8 cellular contexts compared by ENCODE assay signal in the genomic region with DNA sequence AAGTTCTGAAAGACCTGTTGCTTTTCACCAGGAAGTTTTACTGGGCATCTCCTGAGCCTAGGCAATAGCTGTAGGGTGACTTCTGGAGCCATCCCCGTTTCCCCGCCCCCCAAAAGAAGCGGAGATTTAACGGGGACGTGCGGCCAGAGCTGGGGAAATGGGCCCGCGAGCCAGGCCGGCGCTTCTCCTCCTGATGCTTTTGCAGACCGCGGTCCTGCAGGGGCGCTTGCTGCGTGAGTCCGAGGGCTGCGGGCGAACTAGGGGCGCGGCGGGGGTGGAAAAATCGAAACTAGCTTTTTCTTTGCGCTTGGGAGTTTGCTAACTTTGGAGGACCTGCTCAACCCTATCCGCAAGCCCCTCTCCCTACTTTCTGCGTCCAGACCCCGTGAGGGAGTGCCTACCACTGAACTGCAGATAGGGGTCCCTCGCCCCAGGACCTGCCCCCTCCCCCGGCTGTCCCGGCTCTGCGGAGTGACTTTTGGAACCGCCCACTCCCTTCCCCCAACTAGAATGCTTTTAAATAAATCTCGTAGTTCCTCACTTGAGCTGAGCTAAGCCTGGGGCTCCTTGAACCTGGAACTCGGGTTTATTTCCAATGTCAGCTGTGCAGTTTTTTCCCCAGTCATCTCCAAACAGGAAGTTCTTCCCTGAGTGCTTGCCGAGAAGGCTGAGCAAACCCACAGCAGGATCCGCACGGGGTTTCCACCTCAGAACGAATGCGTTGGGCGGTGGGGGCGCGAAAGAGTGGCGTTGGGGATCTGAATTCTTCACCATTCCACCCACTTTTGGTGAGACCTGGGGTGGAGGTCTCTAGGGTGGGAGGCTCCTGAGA. TPM values are rescaled to one million over a fixed set of nuclear protein-coding genes. Genes with fewer than 3 reads are reported as not detected.
DNase-seq lines count a peak whose midpoint lies in the region; ATAC-seq, FAIRE-seq and TF ChIP-seq lines count a peak whose summit lies in the region.

Gene HFE (plus strand): TSS at position 146 of the 832 bp plus-strand sequence. CDS start 12 bp downstream, at position 158.

- H3K27ac ChIP-seq in H9 (ENCODE audit: insufficient read length, low read depth, low read length), result no peak within 1 kb of the TSS
- H3K27ac ChIP-seq in kidney (ENCODE audit: low read depth in 2 of 2, low read length in 2 of 2), result peak within 1 kb of the TSS; percentile 77 to 86
- peak within 1 kb of the TSS; percentile 44 for H3K27ac ChIP-seq in smooth muscle cell (ENCODE audit: low read depth)

- H4K91ac ChIP-seq in H9 (ENCODE audit: insufficient read length, low read depth, low read length), result no peak within 1 kb of the TSS

- H3K36me3 ChIP-seq in kidney (ENCODE audit: control insufficient read depth in 1 of 2, insufficient read depth in 2 of 2, low read length in 2 of 2) (no peaks in the 10 kb centered on the region), smooth muscle cell (ENCODE audit: low read depth) (no peaks in the 10 kb centered on the region)

- no peaks in the 10 kb centered on the region for H3F3A ChIP-seq in smooth muscle cell (ENCODE audit: low read depth)

- H2AFZ ChIP-seq in H9 (ENCODE audit: low read length) (peak within 1 kb of the TSS; percentile 57), smooth muscle cell (ENCODE audit: low read depth) (peak within 1 kb of the TSS; percentile 98)

- TF ChIP-seq CTCF in AG10803 (conservative IDR thresholded peaks at IDR 0.05; ENCODE audit: low read length), result peak; percentile 18; the same call in 1 of the 2 replicates
- peak; percentile 35; the same call in 1 of the 3 replicates for TF ChIP-seq CTCF in H9 (conservative IDR thresholded peaks at IDR 0.05)
- TF ChIP-seq CTCF in kidney (IDR thresholded peaks at IDR 0.05; ENCODE audit: borderline replicate concordance, extremely low read depth, insufficient read depth), result no peak
- no peak for TF ChIP-seq CTCF in smooth muscle cell (IDR thresholded peaks at IDR 0.05; ENCODE audit: borderline replicate concordance, insufficient read depth, poor library complexity, severe bottlenecking)

- H3K27ac Mint-ChIP-seq in H9, result peak within 1 kb of the TSS in 2 of 3 experiments; percentile 36 to 68; a peak in 2 of 7 replicates

- H3K9ac ChIP-seq in H9 (ENCODE audit: extremely low read depth, insufficient read length, low read length) (peak within 1 kb of the TSS; percentile 41), kidney (ENCODE audit: low read length in 2 of 2) (peak within 1 kb of the TSS; percentile 77 to 90), smooth muscle cell (ENCODE audit: low read depth) (peak within 1 kb of the TSS; percentile 66)

- peak within 1 kb of the TSS; percentile 81 to 84 for H3K4me3 Mint-ChIP-seq in H9

- no peak within 1 kb of the TSS for H2BK12ac ChIP-seq in H9 (ENCODE audit: insufficient read length, low read depth, low read length)

- peaks cover 9% of the 10 kb centered on the region for H3K23me2 ChIP-seq in H9 (ENCODE audit: insufficient read length, low read depth, low read length, poor library complexity, severe bottlenecking)

- H3K14ac ChIP-seq in H9 (ENCODE audit: insufficient read depth, low read length), result peak within 1 kb of the TSS; percentile 24; the same call in 1 of the 2 replicates

- H3K4me3 ChIP-seq in AG10803 (ENCODE audit: low read length) (peak within 1 kb of the TSS; percentile 80), kidney (ENCODE audit: low read length in 2 of 2) (peak within 1 kb of the TSS; percentile 85 to 86), smooth muscle cell (peak within 1 kb of the TSS; percentile 73)

- WGBS in H9 (ENCODE audit: extremely low coverage, insufficient read length, low lambda C conversion rate), result no CpG with 5 or more reads among the region's 41 CpGs
- 4% methylated on average over 33 of the region's 41 CpGs for WGBS in smooth muscle cell (ENCODE audit: low lambda C conversion rate)

- no peaks in the 10 kb centered on the region for H3K79me1 ChIP-seq in H9 (ENCODE audit: insufficient read depth, low read depth, low read length, poor library complexity, severe bottlenecking)

- H3K9me3 ChIP-seq in H9 (ENCODE audit: control insufficient read depth, low read depth, low read length), result no peaks in the 10 kb centered on the region
- H3K9me3 ChIP-seq in kidney (ENCODE audit: control insufficient read depth in 1 of 2, low read length in 2 of 2), result no peaks in the 10 kb centered on the region
- H3K9me3 ChIP-seq in smooth muscle cell (replicated peaks; ENCODE audit: low read depth), result no peaks in the 10 kb centered on the region

- H3K79me2 ChIP-seq in H9 (ENCODE audit: insufficient read depth, low read length) (no peaks in the 10 kb centered on the region), smooth muscle cell (ENCODE audit: low read depth) (no peaks in the 10 kb centered on the region)

- peaks cover 18 to 20% of the 10 kb centered on the region in 2 experiments for H3K4me1 Mint-ChIP-seq in H9

- intact Hi-C loops in kidney (cut with DNase I), result no loop called here

- H3K4ac ChIP-seq in H9 (ENCODE audit: low read depth, low read length), result no peak within 1 kb of the TSS

- H3K56ac ChIP-seq in H9 (ENCODE audit: insufficient read length, low read depth, low read length), result no peak within 1 kb of the TSS

- H3K4me2 ChIP-seq in H9 (ENCODE audit: insufficient read depth, insufficient read length, low read length) (peak within 1 kb of the TSS; percentile 89), smooth muscle cell (peak within 1 kb of the TSS; percentile 91)

- H3K23ac ChIP-seq in H9 (ENCODE audit: insufficient read length, low read depth, low read length), result no peak within 1 kb of the TSS

- no peak within 1 kb of the TSS for H2AK5ac ChIP-seq in H9 (ENCODE audit: insufficient read length, low read length)

- FAIRE-seq in kidney (lab: Jason Lieb, UNC), result no peak

- H3K36me3 Mint-ChIP-seq in H9 (ENCODE audit: insufficient read depth in 1 of 3, low read depth in 3 of 3), result peaks cover 0 to 3% (median 1%) of the 10 kb centered on the region in 3 experiments; a peak in 1 of 7 replicates

- H3K27me3 Mint-ChIP-seq in H9 (ENCODE audit: low read depth), result no peaks in the 10 kb centered on the region; the same call in none of the 2 replicates

- no peak within 1 kb of the TSS; the same call in 1 of the 2 replicates for H2BK15ac ChIP-seq in H9 (ENCODE audit: low read depth, low read length)

- peaks cover 0 to 4% of the 10 kb centered on the region in 2 experiments; a peak in 3 of 5 replicates for H3K9me3 Mint-ChIP-seq in H9

- no peak within 1 kb of the TSS for H2BK5ac ChIP-seq in H9 (ENCODE audit: insufficient read length, low read length)

- H2BK20ac ChIP-seq in H9 (ENCODE audit: low read depth, low read length, poor library complexity, severe bottlenecking), result no peak within 1 kb of the TSS

- H4K8ac ChIP-seq in H9 (replicated peaks; ENCODE audit: insufficient read length, low read depth, low read length), result no peak within 1 kb of the TSS

- no peak within 1 kb of the TSS for H3K18ac ChIP-seq in H9 (ENCODE audit: insufficient read length, low read depth, low read length)

- H3K4me1 ChIP-seq in H9 (ENCODE audit: insufficient read depth, low read length) (no peaks in the 10 kb centered on the region), kidney (ENCODE audit: control insufficient read depth in 1 of 2, insufficient read depth in 1 of 2, low read depth in 1 of 2, low read length in 2 of 2) (peaks cover 9 to 16% of the 10 kb centered on the region in 2 donors), smooth muscle cell (ENCODE audit: low read depth) (peaks cover 7% of the 10 kb centered on the region)

- H4K5ac ChIP-seq in H9 (ENCODE audit: insufficient read length, low read depth, low read length), result no peak within 1 kb of the TSS

- H3K27me3 ChIP-seq in H9 (ENCODE audit: insufficient read depth, low read length), result no peaks in the 10 kb centered on the region
- H3K27me3 ChIP-seq in smooth muscle cell (ENCODE audit: low read depth), result no peaks in the 10 kb centered on the region

- peak; percentile 60 for DNase-seq in AG10803 (ENCODE audit: low read depth)
- peak; percentile 59 for DNase-seq in H9
- DNase-seq in T1000 (lab: John Stamatoyannopoulos, UW), result peak; percentile 34
- DNase-seq in cerebellar cortex (ENCODE audit: low spot score), result peak; percentile 25
- peak; percentile 82 for DNase-seq in kidney
- DNase-seq in smooth muscle cell (lab: John Stamatoyannopoulos, UW; ENCODE audit: unreplicated experiment), result peak; percentile 12

- no peak within 1 kb of the TSS for H3T11ph ChIP-seq in H9 (ENCODE audit: low read length)

- H2BK120ac ChIP-seq in H9 (ENCODE audit: low read depth, low read length, poor library complexity, severe bottlenecking), result no peak within 1 kb of the TSS

- ATAC-seq in HG02623 (IDR thresholded peaks at IDR 0.05; ENCODE audit: unreplicated experiment) (no peak), HG03280 (IDR thresholded peaks at IDR 0.05; ENCODE audit: unreplicated experiment) (no peak)

- H4K20me1 ChIP-seq in H9 (ENCODE audit: control insufficient read depth, insufficient read depth, insufficient read length) (no peaks in the 10 kb centered on the region), smooth muscle cell (ENCODE audit: low read depth) (no peaks in the 10 kb centered on the region)

RNA-seq across cellular contexts. Expression of gene HFE, which starts in this region (rescaled TPM):
- total RNA-seq in H9 (2021) (0.29 and 0.98 TPM in 2 replicates), kidney (10.6 TPM), smooth muscle cell (4.9 and 5.5 TPM in 2 replicates)
- polyA plus RNA-seq in kidney (ENCODE audit: insufficient read depth, low read depth, low replicate concordance) (6.3 TPM), smooth muscle cell (2.1 and 7.5 TPM in 2 replicates)

Comparison
In these comparisons a context has a peak if more than half of its experiments do, and no peak if none do; other contexts are left out.
1. Peak in DNase-seq, H3K9ac ChIP-seq and H3K4me2 ChIP-seq in H9; RNA of the gene not detected or under 1 TPM.
2. DNase-seq: peak in every context shown above with its lines; median percentile 82 in kidney; 60 in AG10803; 59 in H9; 34 in T1000; 25 in cerebellar cortex; 12 in smooth muscle cell.
3. CTCF ChIP-seq: peak in AG10803 (single experiment) and H9 (single experiment); none in kidney (single experiment) and smooth muscle cell (single experiment).
4. Peak in every context shown above with its lines, with median percentiles within 50 percentile points of each other: H3K4me3 ChIP-seq and H3K9ac ChIP-seq.